In genomic region chr19:18700501-18701249, GRCh38 we compare ENCODE assay signal across 9 cellular contexts.
A peak's percentile ranks its signal among the peaks of the same experiment; 100 is the strongest.
DNase-seq lines count a peak whose midpoint lies in the region; ATAC-seq and TF ChIP-seq lines count a peak whose summit lies in the region.
"Had no signal": no experiment of that assay in that cellular context is flagged by ENCODE, and none has a peak within 500 bp of the region (broad histone marks: within the 10 kb centered on the region; RNA-seq: fewer than 3 reads in every experiment).

No MANE protein-coding gene starts in this region.

- H3K4me3 ChIP-seq in LNCaP clone FGC (ENCODE audit: low read depth, low read length), result peak overlapping the region; percentile 32
- peak overlapping the region; percentile 35 for H3K4me3 ChIP-seq in skeletal muscle cell (ENCODE audit: low read depth, low read length)

- no peak for TF ChIP-seq CTCF in C4-2B (conservative IDR thresholded peaks at IDR 0.05)
- no peak for TF ChIP-seq CTCF in LNCaP clone FGC (IDR thresholded peaks at IDR 0.05; ENCODE audit: control insufficient read depth, extremely low read depth, insufficient read depth)

- H3K27ac ChIP-seq in C4-2B (peak overlapping the region; percentile 59), angular gyrus (ENCODE audit: low read depth, low read length) (peak overlapping the region; percentile 25)
- H3K27ac ChIP-seq: HL-60 had no signal

- peak overlapping the region; percentile 45 for H3K27ac Mint-ChIP-seq in T-helper 2 cell treated with Interferon-gamma antibody and Interleukin-4, amounts not matched to agents 5 μg/mL and 100 μg/mL, for 36 hours

- ATAC-seq in GM19455 (IDR thresholded peaks at IDR 0.05; ENCODE audit: unreplicated experiment), result peak; percentile 74

- peaks cover 19% of the 10 kb centered on the region for H3K4me1 Mint-ChIP-seq in T-helper 2 cell treated with Interferon-gamma antibody and Interleukin-4, amounts not matched to agents 5 μg/mL and 100 μg/mL, for 36 hours (ENCODE audit: low read depth)

- peak overlapping the region; percentile 74 for H3K4me3 Mint-ChIP-seq in T-helper 2 cell treated with Interferon-gamma antibody and Interleukin-4, amounts not matched to agents 5 μg/mL and 100 μg/mL, for 36 hours

- H3K27me3 Mint-ChIP-seq in T-helper 2 cell treated with Interferon-gamma antibody and Interleukin-4, amounts not matched to agents 5 μg/mL and 100 μg/mL, for 36 hours (ENCODE audit: low read depth), result peaks cover 2% of the 10 kb centered on the region

- peak; percentile 78 for DNase-seq in LNCaP clone FGC (ENCODE audit: low read depth)
- peak; percentile 54 for DNase-seq in T-helper 2 cell treated with Interferon-gamma antibody and Interleukin-4, amounts not matched to agents 5 μg/mL and 100 μg/mL, for 36 hours (ENCODE audit: low spot score)
- peak in 42 of 51 donors; percentile 8 to 65 (median 39) for DNase-seq in hypothalamus (lab: John Stamatoyannopoulos, UW)
- no peak for DNase-seq in skeletal muscle cell (ENCODE audit: low read depth)
- DNase-seq in HuH-7 (ENCODE audit: low spot score), result no peak

- no peaks in the 10 kb centered on the region for H3K9me3 Mint-ChIP-seq in T-helper 2 cell treated with Interferon-gamma antibody and Interleukin-4, amounts not matched to agents 5 μg/mL and 100 μg/mL, for 36 hours

- H3K36me3 Mint-ChIP-seq in T-helper 2 cell treated with Interferon-gamma antibody and Interleukin-4, amounts not matched to agents 5 μg/mL and 100 μg/mL, for 36 hours (ENCODE audit: low read depth), result no peaks in the 10 kb centered on the region

Comparison
In these comparisons a context has a peak if more than half of its experiments do, and no peak if none do; other contexts are left out.
1. DNase-seq: peak in LNCaP clone FGC (single experiment), T-helper 2 cell treated with Interferon-gamma antibody and Interleukin-4, amounts not matched to agents 5 μg/mL and 100 μg/mL, for 36 hours (single experiment) and hypothalamus (42 of 51); none in skeletal muscle cell (single experiment) and HuH-7 (single experiment).